14 cellular contexts compared by ENCODE assay signal in the genomic region with DNA sequence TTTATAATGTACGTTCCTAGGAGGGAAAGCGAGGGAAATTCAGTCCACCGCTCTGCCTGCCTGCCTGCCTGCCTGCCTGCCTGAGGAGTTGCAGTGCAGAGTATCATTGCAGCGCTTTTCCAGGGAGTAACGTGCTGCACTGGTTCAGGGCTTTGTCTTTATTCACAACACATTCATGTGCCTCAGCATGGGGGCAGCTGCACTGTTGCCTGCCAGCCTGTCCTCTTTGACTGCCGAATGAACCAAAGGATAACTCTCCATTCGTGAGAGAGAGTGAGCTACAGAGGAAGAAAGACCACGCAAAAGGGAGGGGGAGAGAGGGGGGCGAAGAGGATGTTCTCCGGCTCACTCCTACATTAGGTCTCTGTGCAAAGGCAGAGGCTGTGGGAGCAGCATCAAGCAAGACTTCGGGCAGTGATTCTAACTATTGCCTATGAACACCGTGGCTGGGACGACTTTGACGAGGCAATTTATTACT.
DNase-seq lines count a peak whose midpoint lies in the region; ATAC-seq, FAIRE-seq and TF ChIP-seq lines count a peak whose summit lies in the region.
"Had no signal": no experiment of that assay in that cellular context is flagged by ENCODE, and none has a peak within 500 bp of the region (broad histone marks: within the 10 kb centered on the region; RNA-seq: fewer than 3 reads in every experiment).

No MANE protein-coding gene starts in this region.

- CTCF ChIA-PET in GM12878 (lab: Yijun Ruan, JAX), result interaction anchor here (0.9 to 1.7 kb wide), 3 partner anchors 18 to 50 kb away, joined by 3 to 6 read pairs (median 3); no protein-coding TSS in a partner anchor
- CTCF ChIA-PET in activated CD4-positive, alpha-beta T cell treated with anti-CD3 and anti-CD28 coated beads, Interleukin-2, amount 10 ng/mL, durations not matched to agents 7 days and 5 days (lab: Charles Lee), result no interaction called here

- TF ChIP-seq POLR2A in GM12878 (IDR thresholded peaks at IDR 0.05; ENCODE audit: low read depth, low read length) (no peak), GM12891 (IDR thresholded peaks at IDR 0.05; ENCODE audit: low read depth, low read length) (no peak)

- FAIRE-seq in GM12878 (lab: Jason Lieb, UNC) (no peak), GM12891 (lab: Jason Lieb, UNC) (no peak)

- H3K27ac Mint-ChIP-seq in activated CD4-positive, alpha-beta T cell treated with anti-CD3 and anti-CD28 coated beads, Interleukin-2, amount 10 ng/mL, durations not matched to agents 7 days and 5 days, result no peak overlapping the region
- H3K27ac Mint-ChIP-seq: activated naive CD4-positive, alpha-beta T cell treated with anti-CD3 and anti-CD28 coated beads, Interleukin-2, amount 50 U/mL, for 24 hours; stimulated activated naive CD8-positive, alpha-beta T cell treated with anti-CD3 and anti-CD28 coated beads, Interleukin-15, Interleukin-2, amounts not matched to agents 100 ng/mL and 50 ng/mL, for 24 hours had no signal

- H3K27ac ChIP-seq in HUES64 (ENCODE audit: low read depth, low read length), result no peak overlapping the region; the same call in 1 of the 2 replicates
- H3K27ac ChIP-seq in GM12878 (ENCODE audit: control insufficient read depth, insufficient read depth), result no peak overlapping the region
- no peak overlapping the region for H3K27ac ChIP-seq in iPS DF 6.9 (ENCODE audit: low read length)
- H3K27ac ChIP-seq: SK-N-MC had no signal

- in situ Hi-C loops in GM12878 (cut with MboI), result no loop called here

- no peak overlapping the region for H3K4me2 ChIP-seq in GM12878 (ENCODE audit: control insufficient read depth, insufficient read depth)

- RAD21 ChIA-PET in GM12878 (lab: Charles Lee; ENCODE audit: unreplicated experiment), result interaction anchor here (0.7 to 2.3 kb wide), 6 partner anchors 10 to 130 kb away, joined by 3 to 9 read pairs (median 6); no protein-coding TSS in a partner anchor

- ATAC-seq in GM12878, result peak; percentile 16; the same call in 1 of the 3 replicates

- H3K4me3 ChIP-seq in HUES64 (ENCODE audit: low read length), result peak overlapping the region; percentile 34
- no peak overlapping the region for H3K4me3 ChIP-seq in GM12878
- H3K4me3 ChIP-seq in iPS DF 6.9 (ENCODE audit: low read length), result no peak overlapping the region
- H3K4me3 ChIP-seq: SK-N-MC had no signal

- no peak overlapping the region for H2AFZ ChIP-seq in GM12878 (ENCODE audit: control insufficient read depth, low read depth, low read length)

- H3K4me1 ChIP-seq in HUES64 (ENCODE audit: insufficient read depth, low read length) (peaks cover 11% of the 10 kb centered on the region), GM12878 (ENCODE audit: control insufficient read depth, insufficient read depth, low read length) (no peaks in the 10 kb centered on the region), iPS DF 6.9 (ENCODE audit: control insufficient read depth, insufficient read depth, low read length) (no peaks in the 10 kb centered on the region)
- H3K4me1 ChIP-seq: Caco-2 had no signal

- 17% methylated on average over 14 of the region's 14 CpGs for WGBS in HUES64
- 27% methylated on average over 14 of the region's 14 CpGs for WGBS in GM12878 (ENCODE audit: insufficient coverage, insufficient replicate concordance, low lambda C conversion rate, missing lambda C conversion rate)
- WGBS in iPS DF 6.9 (ENCODE audit: insufficient coverage, insufficient read length), result no CpG with 5 or more reads among the region's 14 CpGs

- TF ChIP-seq RAD21 in GM12878 (IDR thresholded peaks at IDR 0.05; ENCODE audit: insufficient read depth, low read depth, low read length), result no peak

- POLR2A ChIA-PET in GM12878 (lab: Charles Lee), result interaction anchor here (0.6 to 0.7 kb wide), 3 partner anchors 9 to 23 kb away, joined by 3 to 6 read pairs (median 3); no protein-coding TSS in a partner anchor
- POLR2A ChIA-PET in activated CD4-positive, alpha-beta T cell treated with anti-CD3 and anti-CD28 coated beads, Interleukin-2, amount 10 ng/mL, durations not matched to agents 7 days and 5 days (lab: Charles Lee), result no interaction called here

- no peaks in the 10 kb centered on the region for H4K20me1 ChIP-seq in GM12878 (ENCODE audit: control insufficient read depth, insufficient read depth)

- no peaks in the 10 kb centered on the region for H3K36me3 ChIP-seq in HUES64 (ENCODE audit: insufficient read depth, low read length)
- H3K36me3 ChIP-seq in GM12878 (ENCODE audit: control insufficient read depth in 2 of 2, insufficient read depth in 2 of 2, low read length in 1 of 2), result no peaks in the 10 kb centered on the region
- H3K36me3 ChIP-seq in iPS DF 6.9 (ENCODE audit: control insufficient read depth, insufficient read depth, low read length), result no peaks in the 10 kb centered on the region

- TF ChIP-seq EP300 in GM12878 (IDR thresholded peaks at IDR 0.05; ENCODE audit: borderline replicate concordance in 1 of 2, control insufficient read depth in 1 of 2, low read depth in 2 of 2, low read length in 2 of 2), result no peak

- H3K9ac ChIP-seq in HUES64 (ENCODE audit: low read depth, low read length) (peak overlapping the region; percentile 37), GM12878 (ENCODE audit: control insufficient read depth, insufficient read depth, low read length) (no peak overlapping the region)

- no peaks in the 10 kb centered on the region for H3K36me3 Mint-ChIP-seq in activated CD4-positive, alpha-beta T cell treated with anti-CD3 and anti-CD28 coated beads, Interleukin-2, amount 10 ng/mL, durations not matched to agents 7 days and 5 days (ENCODE audit: low read depth)
- H3K36me3 Mint-ChIP-seq: activated naive CD4-positive, alpha-beta T cell treated with anti-CD3 and anti-CD28 coated beads, Interleukin-2, amount 50 U/mL, for 24 hours had no signal

- H3K4me3 Mint-ChIP-seq in activated CD4-positive, alpha-beta T cell treated with anti-CD3 and anti-CD28 coated beads, Interleukin-2, amount 10 ng/mL, durations not matched to agents 7 days and 5 days, result no peak overlapping the region
- H3K4me3 Mint-ChIP-seq: activated naive CD4-positive, alpha-beta T cell treated with anti-CD3 and anti-CD28 coated beads, Interleukin-2, amount 50 U/mL, for 24 hours; stimulated activated naive CD8-positive, alpha-beta T cell treated with anti-CD3 and anti-CD28 coated beads, Interleukin-15, Interleukin-2, amounts not matched to agents 100 ng/mL and 50 ng/mL, for 24 hours had no signal

- H3K4me1 Mint-ChIP-seq in activated CD4-positive, alpha-beta T cell treated with anti-CD3 and anti-CD28 coated beads, Interleukin-2, amount 10 ng/mL, durations not matched to agents 7 days and 5 days, result no peaks in the 10 kb centered on the region
- H3K4me1 Mint-ChIP-seq: activated naive CD4-positive, alpha-beta T cell treated with anti-CD3 and anti-CD28 coated beads, Interleukin-2, amount 50 U/mL, for 24 hours had no signal

- intact Hi-C loops in GM12878 (cut with micrococcal nuclease; ENCODE audit: unreplicated experiment) (no loop called here), posterior vena cava (cut with DNase I) (no loop called here)

- H3K9me3 Mint-ChIP-seq in activated CD4-positive, alpha-beta T cell treated with anti-CD3 and anti-CD28 coated beads, Interleukin-2, amount 10 ng/mL, durations not matched to agents 7 days and 5 days, result no peaks in the 10 kb centered on the region
- H3K9me3 Mint-ChIP-seq: activated naive CD4-positive, alpha-beta T cell treated with anti-CD3 and anti-CD28 coated beads, Interleukin-2, amount 50 U/mL, for 24 hours; stimulated activated naive CD8-positive, alpha-beta T cell treated with anti-CD3 and anti-CD28 coated beads, Interleukin-15, Interleukin-2, amounts not matched to agents 100 ng/mL and 50 ng/mL, for 24 hours had no signal

- H3K27me3 ChIP-seq in HUES64 (ENCODE audit: insufficient read depth, low read length), result peaks cover 28% of the 10 kb centered on the region; the same call in 1 of the 2 replicates
- H3K27me3 ChIP-seq in GM12878 (replicated peaks in 1 of 2; ENCODE audit: control insufficient read depth in 2 of 2, insufficient read depth in 2 of 2, low read length in 1 of 2), result no peaks in the 10 kb centered on the region
- no peaks in the 10 kb centered on the region for H3K27me3 ChIP-seq in iPS DF 6.9 (ENCODE audit: control insufficient read depth, insufficient read depth, low read length)

- no peaks in the 10 kb centered on the region for H3K79me2 ChIP-seq in GM12878 (ENCODE audit: control insufficient read depth, insufficient read depth, low read length)

- H3K27me3 Mint-ChIP-seq in activated CD4-positive, alpha-beta T cell treated with anti-CD3 and anti-CD28 coated beads, Interleukin-2, amount 10 ng/mL, durations not matched to agents 7 days and 5 days, result no peaks in the 10 kb centered on the region
- H3K27me3 Mint-ChIP-seq: activated naive CD4-positive, alpha-beta T cell treated with anti-CD3 and anti-CD28 coated beads, Interleukin-2, amount 50 U/mL, for 24 hours; stimulated activated naive CD8-positive, alpha-beta T cell treated with anti-CD3 and anti-CD28 coated beads, Interleukin-15, Interleukin-2, amounts not matched to agents 100 ng/mL and 50 ng/mL, for 24 hours had no signal

- no peak for TF ChIP-seq CTCF in GM12878 (IDR thresholded peaks at IDR 0.05 in 2 of 3, conservative IDR thresholded peaks at IDR 0.05 in 1 of 3; ENCODE audit: control insufficient read depth in 2 of 3, extremely low read depth in 1 of 3, insufficient read depth in 1 of 3, low read depth in 3 of 3, low read length in 3 of 3)

- no TSS peak for BruUV-seq in GM12878 (replicated peaks; lab: Mats Ljungman, UMichigan)

- SMC1A ChIA-PET in GM12878 (lab: Charles Lee; ENCODE audit: uncharacterized antibody, unreplicated experiment), result interaction anchor here (0.6 to 3.7 kb wide), 8 partner anchors 9 to 92 kb away, joined by 3 to 26 read pairs (median 4); no protein-coding TSS in a partner anchor

- DNase-seq in GM12878 (ENCODE audit: low read depth, low spot score) (no peak), iPS DF 6.9 (ENCODE audit: low read depth, low spot score) (peak; percentile 35), posterior vena cava (ENCODE audit: low spot score) (peak; percentile 55), NCI-H2107 (lab: John Stamatoyannopoulos, UW) (no peak), GF-D8 (lab: John Stamatoyannopoulos, UW) (no peak), GM12891 (ENCODE audit: insufficient read length, low spot score) (no peak)
- no peak for DNase-seq in activated CD4-positive, alpha-beta T cell treated with anti-CD3 and anti-CD28 coated beads, Interleukin-2, amount 10 ng/mL, durations not matched to agents 7 days and 5 days
- DNase-seq: activated CD4-positive, alpha-beta T cell treated with anti-CD3 and anti-CD28 coated beads, Interleukin-2, amount 50 U/mL, for 48 hours; Caco-2; NCI-H2171 had no signal

- H3K9me3 ChIP-seq in HUES64 (ENCODE audit: insufficient read depth, low read depth, low read length) (no peaks in the 10 kb centered on the region), GM12878 (replicated peaks; ENCODE audit: control insufficient read depth, insufficient read depth, low read length) (no peaks in the 10 kb centered on the region), iPS DF 6.9 (ENCODE audit: control insufficient read depth, insufficient read depth, low read length) (no peaks in the 10 kb centered on the region)
- H3K9me3 ChIP-seq: Caco-2 had no signal

TF ChIP-seq in GM12878, 131 proteins besides CTCF, POLR2A, EP300 and RAD21 (continues in another document):
- TF ChIP-seq EGR1 (IDR thresholded peaks at IDR 0.05; ENCODE audit: borderline replicate concordance in 1 of 2, low read depth in 2 of 2, low read length in 2 of 2), result no peak

TF ChIP-seq in GM12891, 5 proteins besides CTCF, POLR2A, EP300 and RAD21 (continues in another document):
- no peak for TF ChIP-seq POLR2AphosphoS5 (IDR thresholded peaks at IDR 0.05; ENCODE audit: low read depth, low read length)

Comparison
In these comparisons a context has a peak if more than half of its experiments do, and no peak if none do; other contexts are left out.
1. DNase-seq: peak in iPS DF 6.9 (single experiment) and posterior vena cava (single experiment); none in GM12878 (single experiment), NCI-H2107 (single experiment), GF-D8 (single experiment), activated CD4-positive, alpha-beta T cell treated with anti-CD3 and anti-CD28 coated beads, Interleukin-2, amount 10 ng/mL, durations not matched to agents 7 days and 5 days (single experiment) and GM12891 (single experiment).